10 cellular contexts compared by ENCODE assay signal in genomic region chr17:43905400-43905984, GRCh38. TPM values are rescaled to one million over a fixed set of nuclear protein-coding genes. Genes with fewer than 3 reads are reported as not detected.
DNase-seq lines count a peak whose midpoint lies in the region; ATAC-seq and TF ChIP-seq lines count a peak whose summit lies in the region.
"Had no signal": no experiment of that assay in that cellular context is flagged by ENCODE, and none has a peak within 500 bp of the region (broad histone marks: within the 10 kb centered on the region; RNA-seq: fewer than 3 reads in every experiment).

No MANE protein-coding gene starts in this region.

- H3K36me3 ChIP-seq in heart left ventricle: peaks cover 0 to 5% (median 0%) of the 10 kb centered on the region in 9 donors
- H3K36me3 ChIP-seq in WERI-Rb-1: no peaks in the 10 kb centered on the region
- H3K36me3 ChIP-seq in transverse colon: no peaks in the 10 kb centered on the region
- H3K36me3 ChIP-seq: left lung had no signal

- peaks cover 0 to 41% (median 28%) of the 10 kb centered on the region in 12 donors for H3K4me1 ChIP-seq in heart left ventricle
- peaks cover 12 to 42% (median 31%) of the 10 kb centered on the region in 4 donors for H3K4me1 ChIP-seq in transverse colon

- WGBS in heart left ventricle, 4 donors: 39 to 61% (median 45%) methylated on average over 3 of the region's 3 CpGs
- WGBS in transverse colon (ENCODE audit: low coverage in 1 of 2), 2 donors: 33% methylated on average over 3 of the region's 3 CpGs; no CpG with 5 or more reads in 1 of the 2 donors

- peaks cover 14% of the 10 kb centered on the region for H3K4me1 Mint-ChIP-seq in activated T-helper 1 cell treated with anti-CD3 and anti-CD28 coated beads, Interleukin-12 subunit alpha, Interleukin-12 subunit beta, Interleukin-2, Interleukin-4 antibody, amounts not matched to agents 30 ng/mL and 10 ng/mL and 1 ng/mL, durations not matched to agents 14 hours and 24 hours and 36 hours (ENCODE audit: low read depth)

- intact Hi-C loops in heart left ventricle (cut with DNase I) (no loop called here), left ventricle myocardium superior (cut with micrococcal nuclease) (no loop called here), transverse colon (cut with DNase I; ENCODE audit: low total_unique reads) (no loop called here)
- intact Hi-C loops in activated T-helper 1 cell treated with anti-CD3 and anti-CD28 coated beads, Interleukin-12 subunit alpha, Interleukin-12 subunit beta, Interleukin-2, Interleukin-4 antibody, amounts not matched to agents 30 ng/mL and 10 ng/mL and 1 ng/mL, durations not matched to agents 14 hours and 24 hours and 36 hours (cut with micrococcal nuclease): loop anchor here (10.0 kb wide), 1 partner anchor 649 kb away; the partner anchor contains the start of gene FZD2

- DNase-seq in heart left ventricle (no peak), left ventricle myocardium superior (no peak), WERI-Rb-1 (peak; percentile 62), left kidney (ENCODE audit: low read depth, low spot score) (peak; percentile 32), transverse colon (no peak), COLO668 (lab: John Stamatoyannopoulos, UW; ENCODE audit: unreplicated experiment) (no peak)
- no peak for DNase-seq in activated T-helper 1 cell treated with anti-CD3 and anti-CD28 coated beads, Interleukin-12 subunit alpha, Interleukin-12 subunit beta, Interleukin-2, Interleukin-4 antibody, amounts not matched to agents 30 ng/mL and 10 ng/mL and 1 ng/mL, durations not matched to agents 14 hours and 24 hours and 36 hours (ENCODE audit: low spot score)
- DNase-seq: left lung had no signal

- no peak overlapping the region for H3K4me3 Mint-ChIP-seq in activated T-helper 1 cell treated with anti-CD3 and anti-CD28 coated beads, Interleukin-12 subunit alpha, Interleukin-12 subunit beta, Interleukin-2, Interleukin-4 antibody, amounts not matched to agents 30 ng/mL and 10 ng/mL and 1 ng/mL, durations not matched to agents 14 hours and 24 hours and 36 hours

- H3K4me3 ChIP-seq in heart left ventricle (peak overlapping the region in 7 of 12 donors; percentile 67 to 94 (median 85)), WERI-Rb-1 (ENCODE audit: low read depth, low read length) (peak overlapping the region; percentile 73), transverse colon (peak overlapping the region in 1 of 4 donors; percentile 60)

- TF ChIP-seq CTCF in heart left ventricle (IDR thresholded peaks at IDR 0.05) (no peak), WERI-Rb-1 (IDR thresholded peaks at IDR 0.05; ENCODE audit: low read depth, low read length) (no peak), transverse colon (IDR thresholded peaks at IDR 0.05) (no peak)

- H3K27ac Mint-ChIP-seq in activated T-helper 1 cell treated with anti-CD3 and anti-CD28 coated beads, Interleukin-12 subunit alpha, Interleukin-12 subunit beta, Interleukin-2, Interleukin-4 antibody, amounts not matched to agents 30 ng/mL and 10 ng/mL and 1 ng/mL, durations not matched to agents 14 hours and 24 hours and 36 hours: no peak overlapping the region

- peaks cover 0 to 35% (median 0%) of the 10 kb centered on the region in 9 donors for H3K27me3 ChIP-seq in heart left ventricle
- H3K27me3 ChIP-seq in WERI-Rb-1 (ENCODE audit: insufficient read depth, low read depth, severe bottlenecking): peaks cover 54% of the 10 kb centered on the region
- peaks cover 69% of the 10 kb centered on the region for H3K27me3 ChIP-seq in transverse colon

- no peak for TF ChIP-seq EP300 in transverse colon (IDR thresholded peaks at IDR 0.05; ENCODE audit: low read depth)

- H3K9me3 ChIP-seq in heart left ventricle: no peaks in the 10 kb centered on the region
- no peaks in the 10 kb centered on the region for H3K9me3 ChIP-seq in WERI-Rb-1 (ENCODE audit: severe bottlenecking)
- no peaks in the 10 kb centered on the region for H3K9me3 ChIP-seq in transverse colon
- H3K9me3 ChIP-seq: left lung had no signal

- TF ChIP-seq POLR2A in heart left ventricle (IDR thresholded peaks at IDR 0.05) (no peak), transverse colon (IDR thresholded peaks at IDR 0.05) (no peak)

- no peaks in the 10 kb centered on the region for H3K9me3 Mint-ChIP-seq in activated T-helper 1 cell treated with anti-CD3 and anti-CD28 coated beads, Interleukin-12 subunit alpha, Interleukin-12 subunit beta, Interleukin-2, Interleukin-4 antibody, amounts not matched to agents 30 ng/mL and 10 ng/mL and 1 ng/mL, durations not matched to agents 14 hours and 24 hours and 36 hours

- in situ Hi-C loops in transverse colon (cut with MboI; ENCODE audit: low pct_ligation_motif_present in 1 of 4, low pct_unique_long_range_greater_than_20kb in 1 of 4, low sequenced_read_pairs in 3 of 4): no loop called here

- ATAC-seq in heart left ventricle (no peak), left ventricle myocardium superior (no peak), HG03457 (IDR thresholded peaks at IDR 0.05; ENCODE audit: unreplicated experiment) (no peak)

- peaks cover 57% of the 10 kb centered on the region for H3K27me3 Mint-ChIP-seq in activated T-helper 1 cell treated with anti-CD3 and anti-CD28 coated beads, Interleukin-12 subunit alpha, Interleukin-12 subunit beta, Interleukin-2, Interleukin-4 antibody, amounts not matched to agents 30 ng/mL and 10 ng/mL and 1 ng/mL, durations not matched to agents 14 hours and 24 hours and 36 hours (ENCODE audit: insufficient read depth)

- H3K27ac ChIP-seq in heart left ventricle: peak overlapping the region in 2 of 12 donors; percentile 85 to 98
- H3K27ac ChIP-seq in WERI-Rb-1: no peak overlapping the region
- peak overlapping the region; percentile 84 to 94 (median 85) for H3K27ac ChIP-seq in transverse colon
- H3K27ac ChIP-seq: left lung had no signal

- no peaks in the 10 kb centered on the region for H3K36me3 Mint-ChIP-seq in activated T-helper 1 cell treated with anti-CD3 and anti-CD28 coated beads, Interleukin-12 subunit alpha, Interleukin-12 subunit beta, Interleukin-2, Interleukin-4 antibody, amounts not matched to agents 30 ng/mL and 10 ng/mL and 1 ng/mL, durations not matched to agents 14 hours and 24 hours and 36 hours (ENCODE audit: low read depth)

RNA-seq across cellular contexts. Expression of gene MPP2, which starts 1.8 kb away (rescaled TPM):
- total RNA-seq in heart left ventricle (10 to 100 TPM; 10.4 to 22.3 (median 15.4) TPM), left ventricle myocardium superior (17.1 TPM), transverse colon (1 to 10 TPM; 3.4 to 4.9 (median 4.2) TPM)
- 10 to 100 TPM in 1 of 2 donors, 1 to 10 TPM in 1; 6.7 to 12.8 TPM for polyA plus RNA-seq in heart left ventricle
- total RNA-seq in activated T-helper 1 cell treated with anti-CD3 and anti-CD28 coated beads, Interleukin-12 subunit alpha, Interleukin-12 subunit beta, Interleukin-2, Interleukin-4 antibody, amounts not matched to agents 30 ng/mL and 10 ng/mL and 1 ng/mL, durations not matched to agents 14 hours and 24 hours and 36 hours: 0.91 and 1.4 TPM in 2 replicates

RNA-seq across cellular contexts. Expression of gene PPY, which starts 36.8 kb away (rescaled TPM):
- not detected for total RNA-seq in heart left ventricle
- polyA plus RNA-seq in heart left ventricle: not detected
- not detected for total RNA-seq in left ventricle myocardium superior
- not detected for total RNA-seq in transverse colon
- total RNA-seq in activated T-helper 1 cell treated with anti-CD3 and anti-CD28 coated beads, Interleukin-12 subunit alpha, Interleukin-12 subunit beta, Interleukin-2, Interleukin-4 antibody, amounts not matched to agents 30 ng/mL and 10 ng/mL and 1 ng/mL, durations not matched to agents 14 hours and 24 hours and 36 hours: not detected in 2 replicates
- total RNA-seq: left lung, OCI-LY7 had no signal

RNA-seq across cellular contexts. Expression of gene PYY, which starts 48.2 kb away (rescaled TPM):
- total RNA-seq in heart left ventricle (not detected), left ventricle myocardium superior (not detected), transverse colon (10 to 100 TPM in 3 of 4 donors, not detected in 1; 27.7 to 89.2 (median 52.1) TPM)
- not detected for polyA plus RNA-seq in heart left ventricle
- 0.36 TPM in 1 of 2 replicates, not detected in the other for total RNA-seq in activated T-helper 1 cell treated with anti-CD3 and anti-CD28 coated beads, Interleukin-12 subunit alpha, Interleukin-12 subunit beta, Interleukin-2, Interleukin-4 antibody, amounts not matched to agents 30 ng/mL and 10 ng/mL and 1 ng/mL, durations not matched to agents 14 hours and 24 hours and 36 hours
- total RNA-seq: left lung, OCI-LY7 had no signal

RNA-seq across cellular contexts. Expression of gene CD300LG, which starts 58.5 kb away (rescaled TPM):
- total RNA-seq in heart left ventricle (10 to 100 TPM in 7 of 9 donors, 1 to 10 TPM in 2; 7.3 to 85.8 (median 19.9) TPM), left ventricle myocardium superior (19.1 TPM), transverse colon (10 to 100 TPM in 1 of 4 donors, 1 to 10 TPM in 1, under 1 TPM in 1, not detected in 1; 0.55 to 44.5 (median 1.4) TPM)
- 10 to 100 TPM; 15.5 to 37.2 TPM for polyA plus RNA-seq in heart left ventricle
- total RNA-seq in activated T-helper 1 cell treated with anti-CD3 and anti-CD28 coated beads, Interleukin-12 subunit alpha, Interleukin-12 subunit beta, Interleukin-2, Interleukin-4 antibody, amounts not matched to agents 30 ng/mL and 10 ng/mL and 1 ng/mL, durations not matched to agents 14 hours and 24 hours and 36 hours: not detected in 2 replicates
- total RNA-seq: OCI-LY7 had no signal

Comparison
In these comparisons a context has a peak if more than half of its experiments do, and no peak if none do; other contexts are left out.
1. DNase-seq: peak in WERI-Rb-1 (single experiment) and left kidney (single experiment); none in heart left ventricle (0 of 5), left ventricle myocardium superior (single experiment), transverse colon (single experiment), activated T-helper 1 cell treated with anti-CD3 and anti-CD28 coated beads, Interleukin-12 subunit alpha, Interleukin-12 subunit beta, Interleukin-2, Interleukin-4 antibody, amounts not matched to agents 30 ng/mL and 10 ng/mL and 1 ng/mL, durations not matched to agents 14 hours and 24 hours and 36 hours (single experiment) and COLO668 (single experiment).